Comparison of ENCODE assay signal across 23 cellular contexts in the genomic region with DNA sequence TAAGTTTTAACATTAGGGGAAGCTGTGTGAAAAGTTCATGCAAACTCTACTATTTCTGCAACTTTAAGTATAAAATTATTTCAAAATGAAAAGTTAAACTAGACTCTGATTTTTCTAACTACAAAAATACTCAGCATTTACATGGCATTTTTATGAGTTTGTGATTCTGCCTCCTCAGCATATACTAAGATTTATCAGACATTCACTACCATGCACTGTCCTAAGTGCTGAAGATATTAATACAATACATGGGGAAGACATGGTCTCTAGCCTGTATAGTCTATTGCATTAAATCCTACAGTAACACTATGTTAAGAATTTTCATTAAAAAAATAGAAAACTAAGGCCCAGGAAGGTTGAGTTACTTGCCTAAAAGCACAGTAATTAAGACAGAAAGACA.
"Had no signal": no experiment of that assay in that cellular context is flagged by ENCODE, and none has a peak within 500 bp of the region (broad histone marks: within the 10 kb centered on the region; RNA-seq: fewer than 3 reads in every experiment).

No MANE protein-coding gene starts in this region.

- H3K9me3 ChIP-seq: SJSA1, SK-N-SH had no signal

- DNase-seq: KBM-7, MV-4-11, NCI-H1048, NCI-H1105, NCI-H1417, NCI-H1436 treated with DMSO at 0.1 percent for 48 hours, NCI-H1694, NCI-H187 treated with DMSO at 0.1 percent for 48 hours, NCI-H2029 treated with DMSO at 0.1 percent for 48 hours, NCI-H2171 treated with DMSO at 0.1 percent for 48 hours, NCI-H345, NCI-H446 treated with DMSO at 0.1 percent for 48 hours, NCI-H510A treated with DMSO at 0.1 percent for 48 hours, NCI-H526, Right ventricle myocardium superior, RPMI8226, SIG-M5, SK-N-SH, T-helper 1 cell had no signal

- H3K4me2 ChIP-seq: SK-N-SH had no signal

- H3K27ac ChIP-seq: HL-60, SJSA1 had no signal

- FAIRE-seq: HTR-8/SVneo, RCC 7860 had no signal

- H3K9ac ChIP-seq: SK-N-SH had no signal

- H3K27me3 ChIP-seq: SJSA1 had no signal

- H3K4me1 ChIP-seq: SJSA1 had no signal

- H3K36me3 ChIP-seq: SJSA1 had no signal

- H3K4me3 ChIP-seq: SJSA1 had no signal
